1 cellular context compared by ENCODE assay signal in genomic region chr3:187072102-187072501, GRCh38.
TF ChIP-seq lines count a peak whose summit lies in the region.

No MANE protein-coding gene starts in this region.

TF ChIP-seq in HepG2, 621 proteins besides CTCF, POLR2A, EP300 and RAD21:
- 0 out of 2 replicates have a peak, but pooled peaks have one; percentile 13 for TF ChIP-seq ZNF687 (CRISPR knock-in tag; IDR thresholded peaks at IDR 0.05)
- TF ChIP-seq HDAC1 (CRISPR knock-in tag; IDR thresholded peaks at IDR 0.05), result no peak
TF ChIP-seq in HepG2: peak in this region for 1.
